16 cellular contexts compared by ENCODE assay signal in genomic region chr12:2487278-2487677, GRCh38.
A peak's percentile ranks its signal among the peaks of the same experiment; 100 is the strongest.
DNase-seq lines count a peak whose midpoint lies in the region; TF ChIP-seq lines count a peak whose summit lies in the region.
"Had no signal": no experiment of that assay in that cellular context is flagged by ENCODE, and none has a peak within 500 bp of the region (broad histone marks: within the 10 kb centered on the region; RNA-seq: fewer than 3 reads in every experiment).

No MANE protein-coding gene starts in this region.

- no peak overlapping the region for H2AFZ ChIP-seq in mesenchymal stem cell (ENCODE audit: low read depth, low read length)

- CTCF ChIA-PET in AG04450 (lab: Charles Lee) = no interaction called here

- no peak overlapping the region for H2AK5ac ChIP-seq in mesenchymal stem cell (ENCODE audit: low read length, severe bottlenecking)

- no peak overlapping the region for H3K27ac Mint-ChIP-seq in activated naive CD8-positive, alpha-beta T cell treated with anti-CD3 and anti-CD28 coated beads for 36 hours
- H3K27ac Mint-ChIP-seq: B cell; CD8-positive, alpha-beta T cell; H9 had no signal

- H3K4me1 ChIP-seq in mesenchymal stem cell (ENCODE audit: control insufficient read depth, insufficient read depth, low read depth, low read length) = no peaks in the 10 kb centered on the region
- H3K4me1 ChIP-seq in transverse colon = peaks cover 0 to 31% (median 10%) of the 10 kb centered on the region in 4 donors
- H3K4me1 ChIP-seq: A549 had no signal

- no peaks in the 10 kb centered on the region for H3K9me3 ChIP-seq in AG04450 (ENCODE audit: control insufficient read depth, insufficient read depth, low read length)
- no peaks in the 10 kb centered on the region for H3K9me3 ChIP-seq in mesenchymal stem cell (ENCODE audit: control insufficient read depth, low read length)
- H3K9me3 ChIP-seq in transverse colon = no peaks in the 10 kb centered on the region
- H3K9me3 ChIP-seq: A549; BLaER1 treated with 17β-estradiol and CSF1 and Interleukin-3, amounts not matched to agents 10 nM and 100 nM had no signal

- no peak overlapping the region for H2BK12ac ChIP-seq in mesenchymal stem cell (ENCODE audit: low read length in 2 of 2)

- TF ChIP-seq POLR2A in transverse colon (IDR thresholded peaks at IDR 0.05) = no peak

- in situ Hi-C loops in transverse colon (cut with MboI; ENCODE audit: low pct_ligation_motif_present in 1 of 4, low pct_unique_long_range_greater_than_20kb in 1 of 4, low sequenced_read_pairs in 3 of 4) = no loop called here

- H3K27ac ChIP-seq in AG04450 (ENCODE audit: low read depth, low read length) (no peak overlapping the region), mesenchymal stem cell (ENCODE audit: low read length, poor library complexity, severe bottlenecking) (no peak overlapping the region), transverse colon (peak overlapping the region; percentile 20 to 34 (median 22))
- H3K27ac ChIP-seq: 22Rv1; A549; BLaER1 treated with 17β-estradiol and CSF1 and Interleukin-3, amounts not matched to agents 10 nM and 100 nM had no signal

- H3K4me3 ChIP-seq in AG04450 (ENCODE audit: low read depth, low read length) (no peak overlapping the region), mesenchymal stem cell (ENCODE audit: insufficient read depth in 1 of 2, low read depth in 1 of 2, low read length in 2 of 2) (no peak overlapping the region), transverse colon (no peak overlapping the region)
- H3K4me3 ChIP-seq: A549; BLaER1 treated with 17β-estradiol and CSF1 and Interleukin-3, amounts not matched to agents 10 nM and 100 nM had no signal

- no peak overlapping the region for H2BK15ac ChIP-seq in mesenchymal stem cell (ENCODE audit: low read depth, poor library complexity, severe bottlenecking)

- no peak overlapping the region for H3K23ac ChIP-seq in mesenchymal stem cell (ENCODE audit: low read length in 2 of 2)

- no peak overlapping the region for H3K14ac ChIP-seq in mesenchymal stem cell (ENCODE audit: low read length in 2 of 2)

- no peak for TF ChIP-seq EP300 in transverse colon (IDR thresholded peaks at IDR 0.05; ENCODE audit: low read depth)

- no peaks in the 10 kb centered on the region for H3K27me3 Mint-ChIP-seq in activated naive CD8-positive, alpha-beta T cell treated with anti-CD3 and anti-CD28 coated beads for 36 hours
- H3K27me3 Mint-ChIP-seq: B cell had no signal

- H3K9ac ChIP-seq in mesenchymal stem cell (ENCODE audit: low read length) = no peak overlapping the region
- H3K9ac ChIP-seq: BLaER1 treated with 17β-estradiol and CSF1 and Interleukin-3, amounts not matched to agents 10 nM and 100 nM had no signal

- WGBS in mesenchymal stem cell = no CpG with 5 or more reads among the region's 5 CpGs
- WGBS in transverse colon (ENCODE audit: low coverage in 1 of 2), 2 donors = 69% methylated on average over 5 of the region's 5 CpGs

- no peak for TF ChIP-seq CTCF in AG04450 (IDR thresholded peaks at IDR 0.05; ENCODE audit: low read depth, low read length)
- TF ChIP-seq CTCF in transverse colon (IDR thresholded peaks at IDR 0.05) = no peak

- no peak overlapping the region for H2BK120ac ChIP-seq in mesenchymal stem cell (ENCODE audit: low read depth, low read length)

- H3K27me3 ChIP-seq in AG04450 (ENCODE audit: control insufficient read depth, insufficient read depth, low read length) (no peaks in the 10 kb centered on the region), mesenchymal stem cell (ENCODE audit: control insufficient read depth in 1 of 2, insufficient read depth in 1 of 2, low read length in 2 of 2) (peaks cover 0 to 13% of the 10 kb centered on the region in 2 experiments), transverse colon (no peaks in the 10 kb centered on the region)
- H3K27me3 ChIP-seq: BLaER1 treated with 17β-estradiol and CSF1 and Interleukin-3, amounts not matched to agents 10 nM and 100 nM had no signal

- H3K36me3 ChIP-seq in mesenchymal stem cell (ENCODE audit: control insufficient read depth in 1 of 2, insufficient read depth in 2 of 2, low read depth in 1 of 2, low read length in 2 of 2) = peaks cover 0 to 50% of the 10 kb centered on the region in 2 experiments
- H3K36me3 ChIP-seq in transverse colon = no peaks in the 10 kb centered on the region
- H3K36me3 ChIP-seq: BLaER1 treated with 17β-estradiol and CSF1 and Interleukin-3, amounts not matched to agents 10 nM and 100 nM had no signal

- H3K4me2 ChIP-seq in mesenchymal stem cell (ENCODE audit: low read length, poor library complexity, severe bottlenecking) = no peak overlapping the region
- H3K4me2 ChIP-seq: A549; BLaER1 treated with 17β-estradiol and CSF1 and Interleukin-3, amounts not matched to agents 10 nM and 100 nM had no signal

- H3K9me3 Mint-ChIP-seq in activated naive CD8-positive, alpha-beta T cell treated with anti-CD3 and anti-CD28 coated beads for 36 hours = no peaks in the 10 kb centered on the region
- H3K9me3 Mint-ChIP-seq: CD8-positive, alpha-beta T cell; H9 had no signal

- no peak overlapping the region for H3K4me3 Mint-ChIP-seq in activated naive CD8-positive, alpha-beta T cell treated with anti-CD3 and anti-CD28 coated beads for 36 hours
- H3K4me3 Mint-ChIP-seq: B cell; CD8-positive, alpha-beta T cell; H9 had no signal

- DNase-seq in AG04450 (ENCODE audit: low read depth, low spot score) = peak; percentile 16
- peak; percentile 40 for DNase-seq in dedifferentiated amniotic fluid mesenchymal stem cell (ENCODE audit: extremely low spot score)
- peak; percentile 14 for DNase-seq in mesenchymal stem cell
- DNase-seq in transverse colon = no peak
- DNase-seq in OCI-M2 (lab: John Stamatoyannopoulos, UW; ENCODE audit: unreplicated experiment) = no peak
- DNase-seq in nucleus accumbens (lab: John Stamatoyannopoulos, UW) = no peak
- DNase-seq in activated naive CD8-positive, alpha-beta T cell treated with anti-CD3 and anti-CD28 coated beads for 36 hours = no peak
- DNase-seq: Calu3; CD8-positive, alpha-beta T cell; DMS79 treated with DMSO at 0.1 percent for 48 hours; GF-D8; H9 had no signal

- H3K79me1 ChIP-seq in mesenchymal stem cell (replicated peaks; ENCODE audit: low read length, poor library complexity, severe bottlenecking) = no peaks in the 10 kb centered on the region

- H3K4me1 Mint-ChIP-seq in activated naive CD8-positive, alpha-beta T cell treated with anti-CD3 and anti-CD28 coated beads for 36 hours = no peaks in the 10 kb centered on the region
- H3K4me1 Mint-ChIP-seq: B cell, H9 had no signal

- POLR2A ChIA-PET in AG04450 (lab: Yijun Ruan, JAX) = interaction anchor here (0.6 to 1.0 kb wide), 2 partner anchors 45 to 255 kb away, joined by 3 to 13 read pairs; no protein-coding TSS in a partner anchor

- H4K8ac ChIP-seq in mesenchymal stem cell (ENCODE audit: low read length) = no peak overlapping the region

- H3K18ac ChIP-seq in mesenchymal stem cell (ENCODE audit: low read depth in 1 of 2, low read length in 2 of 2) = no peak overlapping the region

- H2BK5ac ChIP-seq in mesenchymal stem cell (ENCODE audit: low read depth, low read length, poor library complexity, severe bottlenecking) = no peak overlapping the region

- H4K91ac ChIP-seq in mesenchymal stem cell (ENCODE audit: low read length) = no peak overlapping the region

- intact Hi-C loops in transverse colon (cut with DNase I; ENCODE audit: low total_unique reads) = no loop called here

- no peaks in the 10 kb centered on the region for H3K36me3 Mint-ChIP-seq in activated naive CD8-positive, alpha-beta T cell treated with anti-CD3 and anti-CD28 coated beads for 36 hours
- H3K36me3 Mint-ChIP-seq: CD8-positive, alpha-beta T cell had no signal

- H3K4ac ChIP-seq in mesenchymal stem cell (ENCODE audit: low read depth in 1 of 2, low read length in 2 of 2) = no peak overlapping the region

Comparison
In these comparisons a context has a peak if more than half of its experiments do, and no peak if none do; other contexts are left out.
1. DNase-seq: peak in AG04450 (single experiment), dedifferentiated amniotic fluid mesenchymal stem cell (single experiment) and mesenchymal stem cell (single experiment); none in transverse colon (single experiment), OCI-M2 (single experiment), nucleus accumbens (0 of 56) and activated naive CD8-positive, alpha-beta T cell treated with anti-CD3 and anti-CD28 coated beads for 36 hours (single experiment).
2. H3K27ac ChIP-seq: peak in transverse colon (4 of 4); none in AG04450 (single experiment) and mesenchymal stem cell (single experiment).